ENCODE assay signal across 12 cellular contexts in the genomic region with DNA sequence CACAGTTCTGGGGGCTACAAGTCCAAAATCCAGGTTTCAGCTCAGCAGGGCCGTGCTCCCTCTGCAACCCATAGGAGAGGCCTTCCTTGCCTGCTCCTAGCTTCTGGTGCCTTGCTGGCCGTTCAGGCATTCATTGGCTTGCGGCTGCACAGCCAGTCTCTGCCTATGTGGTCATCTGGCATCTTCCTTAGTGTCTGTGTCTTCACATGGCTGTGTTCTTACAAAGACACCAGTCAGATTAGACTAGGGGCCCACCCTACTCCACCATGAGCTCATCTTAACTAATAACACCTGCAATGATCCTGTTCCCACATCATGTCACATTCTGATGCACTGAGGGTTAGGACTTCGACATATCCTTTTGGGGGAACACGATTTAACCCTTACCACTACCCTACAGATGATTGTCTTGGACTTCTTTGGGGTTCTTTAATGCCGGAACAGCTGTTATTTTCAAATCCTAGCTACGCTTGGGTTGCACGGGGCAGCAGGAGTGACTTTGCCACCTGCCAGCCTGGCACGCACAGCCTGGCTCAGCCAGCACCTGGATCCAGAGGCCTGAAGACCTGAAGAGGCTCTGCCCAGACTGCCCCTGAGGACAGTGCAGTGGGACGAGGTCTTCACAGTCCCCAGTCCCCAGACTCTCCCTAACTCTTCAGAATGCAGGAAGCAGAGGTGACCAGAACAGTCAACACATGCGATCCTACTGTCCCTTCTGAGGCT. TPM values are rescaled to one million over a fixed set of nuclear protein-coding genes. Genes with fewer than 3 reads are reported as not detected.
A peak's percentile ranks its signal among the peaks of the same experiment; 100 is the strongest.
DNase-seq lines count a peak whose midpoint lies in the region; ATAC-seq and TF ChIP-seq lines count a peak whose summit lies in the region.
"Had no signal": no experiment of that assay in that cellular context is flagged by ENCODE, and none has a peak within 500 bp of the region (broad histone marks: within the 10 kb centered on the region; RNA-seq: fewer than 3 reads in every experiment).

No MANE protein-coding gene starts in this region.

- no peak for ATAC-seq in activated naive CD8-positive, alpha-beta T cell treated with anti-CD3 and anti-CD28 coated beads, Interleukin-2, amount 10 ng/mL, durations not matched to agents 7 days and 5 days (ENCODE audit: low read depth)
- ATAC-seq in HG02571 (IDR thresholded peaks at IDR 0.05; ENCODE audit: unreplicated experiment) (no peak), GM18517 (IDR thresholded peaks at IDR 0.05; ENCODE audit: unreplicated experiment) (no peak), GM19395 (IDR thresholded peaks at IDR 0.05; ENCODE audit: unreplicated experiment) (no peak)
- ATAC-seq: PC-3 had no signal

- 83% methylated on average over 11 of the region's 11 CpGs for WGBS in hepatocyte (ENCODE audit: low lambda C conversion rate, missing lambda C conversion rate)

- peaks cover 32% of the 10 kb centered on the region for H3K4me1 Mint-ChIP-seq in activated naive CD8-positive, alpha-beta T cell treated with anti-CD3 and anti-CD28 coated beads, Interleukin-2, amount 10 ng/mL, durations not matched to agents 7 days and 5 days

- H3K27ac Mint-ChIP-seq in activated naive CD8-positive, alpha-beta T cell treated with anti-CD3 and anti-CD28 coated beads, Interleukin-2, amount 10 ng/mL, durations not matched to agents 7 days and 5 days: peak overlapping the region; percentile 15

- no peaks in the 10 kb centered on the region for H3K27me3 ChIP-seq in hepatocyte

- peak; percentile 59 for DNase-seq in NCI-H2171 treated with DMSO at 0.1 percent for 48 hours (lab: John Stamatoyannopoulos, UW)
- DNase-seq in NCI-H2171 (lab: John Stamatoyannopoulos, UW): no peak
- DNase-seq in activated naive CD8-positive, alpha-beta T cell treated with anti-CD3 and anti-CD28 coated beads, Interleukin-2, amount 10 ng/mL, durations not matched to agents 7 days and 5 days: peak; percentile 28
- DNase-seq in hepatocyte (ENCODE audit: low spot score): no peak
- peak; percentile 7 for DNase-seq in superior temporal gyrus (ENCODE audit: extremely low spot score)
- DNase-seq: activated CD4-positive, alpha-beta T cell treated with anti-CD3 and anti-CD28 coated beads, Interleukin-2, amount 50 U/mL, for 1 hour; MM.1S; occipital lobe; PC-3 had no signal

- peak overlapping the region; percentile 100 for H3K27ac ChIP-seq in hepatocyte

- peaks cover 3% of the 10 kb centered on the region for H3K36me3 Mint-ChIP-seq in activated naive CD8-positive, alpha-beta T cell treated with anti-CD3 and anti-CD28 coated beads, Interleukin-2, amount 10 ng/mL, durations not matched to agents 7 days and 5 days

- no peak overlapping the region for H3K4me2 ChIP-seq in hepatocyte

- POLR2A ChIA-PET in activated naive CD8-positive, alpha-beta T cell treated with anti-CD3 and anti-CD28 coated beads, Interleukin-2, amount 10 ng/mL, durations not matched to agents 7 days and 5 days (lab: Charles Lee): interaction anchor here (1.0 to 19.6 kb wide), 6 partner anchors 10 to 85 kb away, joined by 3 to 2884 read pairs (median 77); partner anchors contain the start of genes DPF2, FRMD8 and MALAT1

- H3K36me3 ChIP-seq in hepatocyte (replicated peaks; ENCODE audit: insufficient read depth, low read depth): no peaks in the 10 kb centered on the region

- H3K4me3 Mint-ChIP-seq in activated naive CD8-positive, alpha-beta T cell treated with anti-CD3 and anti-CD28 coated beads, Interleukin-2, amount 10 ng/mL, durations not matched to agents 7 days and 5 days: no peak overlapping the region

- no peaks in the 10 kb centered on the region for H3K9me2 ChIP-seq in hepatocyte (replicated peaks; ENCODE audit: insufficient read depth)

- no peak overlapping the region for H2AFZ ChIP-seq in hepatocyte

- no peaks in the 10 kb centered on the region for H3K9me3 Mint-ChIP-seq in activated naive CD8-positive, alpha-beta T cell treated with anti-CD3 and anti-CD28 coated beads, Interleukin-2, amount 10 ng/mL, durations not matched to agents 7 days and 5 days

- H3K79me2 ChIP-seq in hepatocyte: peaks cover 36% of the 10 kb centered on the region

- H3K4me1 ChIP-seq in hepatocyte (ENCODE audit: insufficient read depth): peaks cover 34% of the 10 kb centered on the region

- no peaks in the 10 kb centered on the region for H3K9me3 ChIP-seq in hepatocyte (ENCODE audit: low read depth)

- H3K4me3 ChIP-seq in hepatocyte: no peak overlapping the region

- H4K20me1 ChIP-seq in hepatocyte (ENCODE audit: insufficient read depth, poor library complexity, severe bottlenecking): no peaks in the 10 kb centered on the region

- H3K27me3 Mint-ChIP-seq in activated naive CD8-positive, alpha-beta T cell treated with anti-CD3 and anti-CD28 coated beads, Interleukin-2, amount 10 ng/mL, durations not matched to agents 7 days and 5 days: no peaks in the 10 kb centered on the region

- TF ChIP-seq CTCF in hepatocyte (IDR thresholded peaks at IDR 0.05; ENCODE audit: poor library complexity): no peak

RNA-seq across cellular contexts. Expression of gene NEAT1, which starts 7.7 kb away (rescaled TPM):
- 100 to 1,000 TPM; 402 to 407 TPM for total RNA-seq in activated naive CD8-positive, alpha-beta T cell treated with anti-CD3 and anti-CD28 coated beads, Interleukin-2, amount 10 ng/mL, durations not matched to agents 7 days and 5 days
- 104 and 130 TPM in 2 replicates for total RNA-seq in hepatocyte
- 168 and 209 TPM in 2 replicates for polyA plus RNA-seq in hepatocyte

RNA-seq across cellular contexts. Expression of gene FRMD8, which starts 28.5 kb away (rescaled TPM):
- 10 to 100 TPM; 51.5 to 55.4 TPM for total RNA-seq in activated naive CD8-positive, alpha-beta T cell treated with anti-CD3 and anti-CD28 coated beads, Interleukin-2, amount 10 ng/mL, durations not matched to agents 7 days and 5 days
- total RNA-seq in hepatocyte: 20.8 and 25.7 TPM in 2 replicates
- 22.2 and 31.0 TPM in 2 replicates for polyA plus RNA-seq in hepatocyte

RNA-seq across cellular contexts. Expression of gene SLC25A45, which starts 32.5 kb away (rescaled TPM):
- total RNA-seq in activated naive CD8-positive, alpha-beta T cell treated with anti-CD3 and anti-CD28 coated beads, Interleukin-2, amount 10 ng/mL, durations not matched to agents 7 days and 5 days: 10 to 100 TPM; 25.5 to 29.6 TPM
- total RNA-seq in hepatocyte: 4.9 and 8.8 TPM in 2 replicates
- 13.9 and 20.3 TPM in 2 replicates for polyA plus RNA-seq in hepatocyte

Comparison
In these comparisons a context has a peak if more than half of its experiments do, and no peak if none do; other contexts are left out.
1. DNase-seq: peak in NCI-H2171 treated with DMSO at 0.1 percent for 48 hours (single experiment), activated naive CD8-positive, alpha-beta T cell treated with anti-CD3 and anti-CD28 coated beads, Interleukin-2, amount 10 ng/mL, durations not matched to agents 7 days and 5 days (single experiment) and superior temporal gyrus (single experiment); none in NCI-H2171 (single experiment) and hepatocyte (single experiment).